10 cellular contexts compared by ENCODE assay signal in the genomic region with DNA sequence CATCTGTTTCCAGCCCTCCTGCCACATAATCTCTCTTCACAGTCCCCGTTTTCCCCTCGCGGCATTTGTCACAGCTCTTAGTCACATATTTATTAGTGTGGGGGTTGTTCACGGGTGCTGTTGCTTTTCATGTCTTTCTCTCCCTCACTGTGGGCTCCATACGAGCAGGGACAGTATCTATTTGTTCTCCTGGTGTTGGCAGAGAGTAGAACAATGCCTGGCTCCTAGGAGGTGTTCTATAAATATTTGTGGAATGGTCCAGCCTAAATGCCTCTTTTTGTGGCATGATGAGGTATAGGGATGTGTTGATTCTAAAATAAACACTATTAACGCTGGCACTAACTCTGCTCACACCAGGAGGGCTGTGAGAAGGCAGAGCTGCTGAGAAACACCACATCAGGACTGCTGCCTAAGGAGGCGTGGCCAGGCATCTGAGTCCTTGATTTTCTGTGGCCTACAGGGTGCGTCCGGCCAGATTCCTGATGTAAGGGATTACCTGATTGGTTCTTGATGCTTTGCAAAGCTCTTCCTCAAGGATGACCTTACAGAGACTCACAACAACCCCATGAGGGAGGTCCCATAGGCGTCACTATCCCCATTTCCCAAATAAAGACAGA.
DNase-seq lines count a peak whose midpoint lies in the region; ATAC-seq and TF ChIP-seq lines count a peak whose summit lies in the region.
"Had no signal": no experiment of that assay in that cellular context is flagged by ENCODE, and none has a peak within 500 bp of the region (broad histone marks: within the 10 kb centered on the region; RNA-seq: fewer than 3 reads in every experiment).

No MANE protein-coding gene starts in this region.

- H3K27me3 Mint-ChIP-seq in brain (peaks cover 11% of the 10 kb centered on the region), nephron (ENCODE audit: low read depth) (peaks cover 3% of the 10 kb centered on the region)
- H3K27me3 Mint-ChIP-seq: dendritic cell treated with granulocyte-macrophage colony-stimulating factor and Interleukin-4, amounts not matched to agents 40 ng/mL and 50 ng/mL, for 4 days had no signal

- H3K4me3 Mint-ChIP-seq in brain (no peak overlapping the region), nephron (no peak overlapping the region)
- H3K4me3 Mint-ChIP-seq: dendritic cell treated with granulocyte-macrophage colony-stimulating factor and Interleukin-4, amounts not matched to agents 40 ng/mL and 50 ng/mL, for 4 days had no signal

- TF ChIP-seq CTCF in brain (conservative IDR thresholded peaks at IDR 0.05) (no peak), nephron (IDR thresholded peaks at IDR 0.05; ENCODE audit: unreplicated experiment in 3 of 3) (no peak)

- H3K27ac Mint-ChIP-seq in brain: peak overlapping the region in 4 of 5 experiments; percentile 11 to 87 (median 29)
- H3K27ac Mint-ChIP-seq in nephron: peak overlapping the region in 2 of 3 experiments; percentile 9 to 32
- H3K27ac Mint-ChIP-seq: dendritic cell treated with granulocyte-macrophage colony-stimulating factor and Interleukin-4, amounts not matched to agents 40 ng/mL and 50 ng/mL, for 4 days had no signal

- peaks cover 13 to 30% (median 17%) of the 10 kb centered on the region in 5 experiments for H3K9me3 Mint-ChIP-seq in brain
- H3K9me3 Mint-ChIP-seq in nephron: peaks cover 11% of the 10 kb centered on the region

- DNase-seq in EH (ENCODE audit: low read depth) (peak; percentile 58), NCI-H1930 (lab: John Stamatoyannopoulos, UW) (peak; percentile 70 to 78), activated gamma-delta T cell (lab: John Stamatoyannopoulos, UW) (no peak), mesenteric fat pad (ENCODE audit: low spot score) (no peak), NOMO-1 treated with dmso at 0.1 percent for 144 hours (lab: John Stamatoyannopoulos, UW; ENCODE audit: unreplicated experiment) (no peak)
- DNase-seq: NCI-H1105 treated with DMSO at 0.1 percent for 48 hours had no signal

- H3K4me1 Mint-ChIP-seq in brain: peaks cover 15% of the 10 kb centered on the region
- peaks cover 11% of the 10 kb centered on the region for H3K4me1 Mint-ChIP-seq in nephron

- ATAC-seq in HG02970 (IDR thresholded peaks at IDR 0.05; ENCODE audit: low FRiP score, unreplicated experiment): no peak

- H3K36me3 Mint-ChIP-seq in brain: peaks cover 4% of the 10 kb centered on the region
- no peaks in the 10 kb centered on the region for H3K36me3 Mint-ChIP-seq in nephron (ENCODE audit: low read depth)

Comparison
In these comparisons a context has a peak if more than half of its experiments do, and no peak if none do; other contexts are left out.
1. DNase-seq: peak in EH (single experiment) and NCI-H1930 (2 of 2); none in activated gamma-delta T cell (single experiment), mesenteric fat pad (single experiment) and NOMO-1 treated with dmso at 0.1 percent for 144 hours (single experiment).